1 cellular context compared by ENCODE assay signal in the genomic region with DNA sequence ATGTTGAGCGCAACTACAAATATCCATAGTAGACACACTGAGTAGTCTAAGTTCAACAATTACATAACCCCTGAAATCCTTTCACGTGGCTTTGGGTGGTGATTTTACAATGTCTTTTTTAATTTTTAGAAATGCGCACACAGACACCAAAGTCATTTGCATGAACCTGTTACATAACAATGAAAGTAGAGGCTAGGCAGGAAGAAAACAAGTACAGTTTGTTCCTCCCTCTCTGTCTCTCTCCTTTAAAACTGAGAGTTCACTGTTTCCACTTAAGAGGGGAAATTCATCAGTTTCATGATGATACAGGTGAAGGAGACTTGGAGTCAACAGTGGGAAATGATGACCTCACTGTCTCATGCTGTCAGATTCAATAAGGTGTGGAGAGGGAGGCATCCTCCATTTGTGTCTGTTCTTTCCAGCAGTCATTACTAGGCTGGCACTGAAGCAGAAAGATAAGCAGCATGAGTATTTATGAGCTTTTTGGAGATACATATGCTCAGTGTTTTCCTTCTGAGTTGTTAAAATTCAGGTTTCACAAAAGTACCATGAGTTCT.
TF ChIP-seq lines count a peak whose summit lies in the region.

No MANE protein-coding gene starts in this region.

TF ChIP-seq in GM23338, 12 proteins besides CTCF, POLR2A, EP300 and RAD21:
- TF ChIP-seq, protein P1, sequence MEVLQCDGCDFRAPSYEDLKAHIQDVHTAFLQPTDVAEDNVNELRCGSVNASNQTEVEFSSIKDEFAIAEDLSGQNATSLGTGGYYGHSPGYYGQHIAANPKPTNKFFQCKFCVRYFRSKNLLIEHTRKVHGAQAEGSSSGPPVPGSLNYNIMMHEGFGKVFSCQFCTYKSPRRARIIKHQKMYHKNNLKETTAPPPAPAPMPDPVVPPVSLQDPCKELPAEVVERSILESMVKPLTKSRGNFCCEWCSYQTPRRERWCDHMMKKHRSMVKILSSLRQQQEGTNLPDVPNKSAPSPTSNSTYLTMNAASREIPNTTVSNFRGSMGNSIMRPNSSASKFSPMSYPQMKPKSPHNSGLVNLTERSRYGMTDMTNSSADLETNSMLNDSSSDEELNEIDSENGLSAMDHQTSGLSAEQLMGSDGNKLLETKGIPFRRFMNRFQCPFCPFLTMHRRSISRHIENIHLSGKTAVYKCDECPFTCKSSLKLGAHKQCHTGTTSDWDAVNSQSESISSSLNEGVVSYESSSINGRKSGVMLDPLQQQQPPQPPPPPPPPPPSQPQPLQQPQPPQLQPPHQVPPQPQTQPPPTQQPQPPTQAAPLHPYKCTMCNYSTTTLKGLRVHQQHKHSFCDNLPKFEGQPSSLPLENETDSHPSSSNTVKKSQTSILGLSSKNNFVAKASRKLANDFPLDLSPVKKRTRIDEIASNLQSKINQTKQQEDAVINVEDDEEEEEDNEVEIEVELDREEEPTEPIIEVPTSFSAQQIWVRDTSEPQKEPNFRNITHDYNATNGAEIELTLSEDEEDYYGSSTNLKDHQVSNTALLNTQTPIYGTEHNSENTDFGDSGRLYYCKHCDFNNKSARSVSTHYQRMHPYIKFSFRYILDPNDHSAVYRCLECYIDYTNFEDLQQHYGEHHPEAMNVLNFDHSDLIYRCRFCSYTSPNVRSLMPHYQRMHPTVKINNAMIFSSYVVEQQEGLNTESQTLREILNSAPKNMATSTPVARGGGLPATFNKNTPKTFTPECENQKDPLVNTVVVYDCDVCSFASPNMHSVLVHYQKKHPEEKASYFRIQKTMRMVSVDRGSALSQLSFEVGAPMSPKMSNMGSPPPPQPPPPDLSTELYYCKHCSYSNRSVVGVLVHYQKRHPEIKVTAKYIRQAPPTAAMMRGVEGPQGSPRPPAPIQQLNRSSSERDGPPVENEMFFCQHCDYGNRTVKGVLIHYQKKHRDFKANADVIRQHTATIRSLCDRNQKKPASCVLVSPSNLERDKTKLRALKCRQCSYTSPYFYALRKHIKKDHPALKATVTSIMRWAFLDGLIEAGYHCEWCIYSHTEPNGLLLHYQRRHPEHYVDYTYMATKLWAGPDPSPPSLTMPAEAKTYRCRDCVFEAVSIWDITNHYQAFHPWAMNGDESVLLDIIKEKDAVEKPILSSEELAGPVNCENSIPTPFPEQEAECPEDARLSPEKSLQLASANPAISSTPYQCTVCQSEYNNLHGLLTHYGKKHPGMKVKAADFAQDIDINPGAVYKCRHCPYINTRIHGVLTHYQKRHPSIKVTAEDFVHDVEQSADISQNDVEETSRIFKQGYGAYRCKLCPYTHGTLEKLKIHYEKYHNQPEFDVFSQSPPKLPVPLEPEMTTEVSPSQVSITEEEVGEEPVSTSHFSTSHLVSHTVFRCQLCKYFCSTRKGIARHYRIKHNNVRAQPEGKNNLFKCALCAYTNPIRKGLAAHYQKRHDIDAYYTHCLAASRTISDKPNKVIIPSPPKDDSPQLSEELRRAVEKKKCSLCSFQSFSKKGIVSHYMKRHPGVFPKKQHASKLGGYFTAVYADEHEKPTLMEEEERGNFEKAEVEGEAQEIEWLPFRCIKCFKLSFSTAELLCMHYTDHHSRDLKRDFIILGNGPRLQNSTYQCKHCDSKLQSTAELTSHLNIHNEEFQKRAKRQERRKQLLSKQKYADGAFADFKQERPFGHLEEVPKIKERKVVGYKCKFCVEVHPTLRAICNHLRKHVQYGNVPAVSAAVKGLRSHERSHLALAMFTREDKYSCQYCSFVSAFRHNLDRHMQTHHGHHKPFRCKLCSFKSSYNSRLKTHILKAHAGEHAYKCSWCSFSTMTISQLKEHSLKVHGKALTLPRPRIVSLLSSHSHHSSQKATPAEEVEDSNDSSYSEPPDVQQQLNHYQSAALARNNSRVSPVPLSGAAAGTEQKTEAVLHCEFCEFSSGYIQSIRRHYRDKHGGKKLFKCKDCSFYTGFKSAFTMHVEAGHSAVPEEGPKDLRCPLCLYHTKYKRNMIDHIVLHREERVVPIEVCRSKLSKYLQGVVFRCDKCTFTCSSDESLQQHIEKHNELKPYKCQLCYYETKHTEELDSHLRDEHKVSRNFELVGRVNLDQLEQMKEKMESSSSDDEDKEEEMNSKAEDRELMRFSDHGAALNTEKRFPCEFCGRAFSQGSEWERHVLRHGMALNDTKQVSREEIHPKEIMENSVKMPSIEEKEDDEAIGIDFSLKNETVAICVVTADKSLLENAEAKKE (CRISPR knock-in tag; IDR thresholded peaks at IDR 0.05) = no peak
- no peak for TF ChIP-seq POLR2AphosphoS5 (IDR thresholded peaks at IDR 0.05; ENCODE audit: low read depth)
- TF ChIP-seq, protein P2, sequence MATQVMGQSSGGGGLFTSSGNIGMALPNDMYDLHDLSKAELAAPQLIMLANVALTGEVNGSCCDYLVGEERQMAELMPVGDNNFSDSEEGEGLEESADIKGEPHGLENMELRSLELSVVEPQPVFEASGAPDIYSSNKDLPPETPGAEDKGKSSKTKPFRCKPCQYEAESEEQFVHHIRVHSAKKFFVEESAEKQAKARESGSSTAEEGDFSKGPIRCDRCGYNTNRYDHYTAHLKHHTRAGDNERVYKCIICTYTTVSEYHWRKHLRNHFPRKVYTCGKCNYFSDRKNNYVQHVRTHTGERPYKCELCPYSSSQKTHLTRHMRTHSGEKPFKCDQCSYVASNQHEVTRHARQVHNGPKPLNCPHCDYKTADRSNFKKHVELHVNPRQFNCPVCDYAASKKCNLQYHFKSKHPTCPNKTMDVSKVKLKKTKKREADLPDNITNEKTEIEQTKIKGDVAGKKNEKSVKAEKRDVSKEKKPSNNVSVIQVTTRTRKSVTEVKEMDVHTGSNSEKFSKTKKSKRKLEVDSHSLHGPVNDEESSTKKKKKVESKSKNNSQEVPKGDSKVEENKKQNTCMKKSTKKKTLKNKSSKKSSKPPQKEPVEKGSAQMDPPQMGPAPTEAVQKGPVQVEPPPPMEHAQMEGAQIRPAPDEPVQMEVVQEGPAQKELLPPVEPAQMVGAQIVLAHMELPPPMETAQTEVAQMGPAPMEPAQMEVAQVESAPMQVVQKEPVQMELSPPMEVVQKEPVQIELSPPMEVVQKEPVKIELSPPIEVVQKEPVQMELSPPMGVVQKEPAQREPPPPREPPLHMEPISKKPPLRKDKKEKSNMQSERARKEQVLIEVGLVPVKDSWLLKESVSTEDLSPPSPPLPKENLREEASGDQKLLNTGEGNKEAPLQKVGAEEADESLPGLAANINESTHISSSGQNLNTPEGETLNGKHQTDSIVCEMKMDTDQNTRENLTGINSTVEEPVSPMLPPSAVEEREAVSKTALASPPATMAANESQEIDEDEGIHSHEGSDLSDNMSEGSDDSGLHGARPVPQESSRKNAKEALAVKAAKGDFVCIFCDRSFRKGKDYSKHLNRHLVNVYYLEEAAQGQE (IDR thresholded peaks at IDR 0.05; ENCODE audit: unreplicated experiment) = no peak
- no peak for TF ChIP-seq STAT1 (IDR thresholded peaks at IDR 0.05; ENCODE audit: unreplicated experiment)
- no peak for TF ChIP-seq JUNB (IDR thresholded peaks at IDR 0.05; ENCODE audit: unreplicated experiment)
- TF ChIP-seq EZH2phosphoT487 (IDR thresholded peaks at IDR 0.05; ENCODE audit: unreplicated experiment) = no peak
- no peak for TF ChIP-seq ZNF114 (CRISPR knock-in tag; IDR thresholded peaks at IDR 0.05)
- TF ChIP-seq EZH2 (IDR thresholded peaks at IDR 0.05; ENCODE audit: low read depth, unreplicated experiment) = no peak
